ENCODE assay signal across 22 cellular contexts in genomic region chr3:126126292-126126691, GRCh38. TPM values are rescaled to one million over a fixed set of nuclear protein-coding genes. Genes with fewer than 3 reads are reported as not detected.
DNase-seq lines count a peak whose midpoint lies in the region; ATAC-seq and TF ChIP-seq lines count a peak whose summit lies in the region.
"Had no signal": no experiment of that assay in that cellular context is flagged by ENCODE, and none has a peak within 500 bp of the region (broad histone marks: within the 10 kb centered on the region; RNA-seq: fewer than 3 reads in every experiment).

No MANE protein-coding gene starts in this region.

- H3K27ac Mint-ChIP-seq in CD14-positive monocyte, result peak overlapping the region in 1 of 7 donors; percentile 11
- H3K27ac Mint-ChIP-seq in H9, result peak overlapping the region in 2 of 3 experiments; percentile 69 to 77; a peak in 1 of 7 replicates
- H3K27ac Mint-ChIP-seq: activated T-helper 1 cell treated with anti-CD3 and anti-CD28 coated beads, Interleukin-12 subunit alpha, Interleukin-12 subunit beta, Interleukin-2, Interleukin-4 antibody, amounts not matched to agents 30 ng/mL and 10 ng/mL and 1 ng/mL, durations not matched to agents 14 hours and 24 hours and 36 hours had no signal

- no peak overlapping the region for H3K4me2 ChIP-seq in H9 (ENCODE audit: insufficient read depth, insufficient read length, low read length)

- H2BK20ac ChIP-seq in H9 (ENCODE audit: low read depth, low read length, poor library complexity, severe bottlenecking), result no peak overlapping the region

- H3K4ac ChIP-seq in H9 (ENCODE audit: low read depth, low read length), result no peak overlapping the region

- H4K5ac ChIP-seq in H9 (ENCODE audit: insufficient read length, low read depth, low read length), result no peak overlapping the region

- H3K27me3 Mint-ChIP-seq in CD14-positive monocyte (ENCODE audit: low read depth in 3 of 3), result peaks cover 2 to 10% (median 5%) of the 10 kb centered on the region in 3 donors
- H3K27me3 Mint-ChIP-seq in H9 (ENCODE audit: low read depth), result no peaks in the 10 kb centered on the region; the same call in 1 of the 2 replicates

- no peak overlapping the region for H3K23ac ChIP-seq in H9 (ENCODE audit: insufficient read length, low read depth, low read length)

- H2AFZ ChIP-seq in H9 (ENCODE audit: low read length), result no peak overlapping the region
- H2AFZ ChIP-seq: parathyroid adenoma had no signal

- H2BK120ac ChIP-seq in H9 (ENCODE audit: low read depth, low read length, poor library complexity, severe bottlenecking), result no peak overlapping the region

- H3K18ac ChIP-seq in H9 (ENCODE audit: insufficient read length, low read depth, low read length), result no peak overlapping the region

- H3K36me3 Mint-ChIP-seq in CD14-positive monocyte (no peaks in the 10 kb centered on the region), H9 (ENCODE audit: insufficient read depth in 1 of 3, low read depth in 3 of 3) (no peaks in the 10 kb centered on the region)

- no peak overlapping the region for H2BK15ac ChIP-seq in H9 (ENCODE audit: low read depth, low read length)

- H3K79me2 ChIP-seq in H9 (ENCODE audit: insufficient read depth, low read length), result no peaks in the 10 kb centered on the region
- H3K79me2 ChIP-seq: parathyroid adenoma had no signal

- no peak for ATAC-seq in left ventricle myocardium superior
- ATAC-seq: PC-3 had no signal

- no peaks in the 10 kb centered on the region for H3K79me1 ChIP-seq in H9 (ENCODE audit: insufficient read depth, low read depth, low read length, poor library complexity, severe bottlenecking)

- no peak overlapping the region for H4K8ac ChIP-seq in H9 (replicated peaks; ENCODE audit: insufficient read length, low read depth, low read length)

- H3K4me1 Mint-ChIP-seq in CD14-positive monocyte (peaks cover 10% of the 10 kb centered on the region), H9 (peaks cover 15 to 37% of the 10 kb centered on the region in 2 experiments)
- H3K4me1 Mint-ChIP-seq: central memory CD8-positive, alpha-beta T cell had no signal

- H4K20me1 ChIP-seq in H9 (ENCODE audit: control insufficient read depth, insufficient read depth, insufficient read length), result no peaks in the 10 kb centered on the region

- DNase-seq in CD14-positive monocyte (ENCODE audit: low spot score), result peak; percentile 34
- DNase-seq in H9, result peak; percentile 19
- peak; percentile 11 for DNase-seq in left ventricle myocardium superior
- peak in 7 of 10 donors; percentile 1 to 72 (median 10) for DNase-seq in posterior cingulate gyrus
- DNase-seq in T-helper 2 cell, result no peak
- DNase-seq in dedifferentiated amniotic fluid mesenchymal stem cell (ENCODE audit: extremely low spot score), result no peak
- no peak for DNase-seq in SIG-M5 (lab: John Stamatoyannopoulos, UW)
- DNase-seq in foreskin melanocyte, result no peak
- DNase-seq: AML-193; amniotic stem cell; H7; hypothalamus; kidney glomerular epithelial cell; NCI-H1417; NCI-H2171 treated with DMSO at 0.1 percent for 48 hours; PC-3; small intestine; stimulated activated CD4-positive, alpha-beta T cell treated with anti-CD3 and anti-CD28 coated beads, Interleukin-4, amount 100 ng/mL, for 24 hours; T1000 had no signal

- H3K9me3 Mint-ChIP-seq in CD14-positive monocyte (peaks cover 0 to 2% (median 0%) of the 10 kb centered on the region in 7 donors), H9 (no peaks in the 10 kb centered on the region)
- H3K9me3 Mint-ChIP-seq: activated T-helper 1 cell treated with anti-CD3 and anti-CD28 coated beads, Interleukin-12 subunit alpha, Interleukin-12 subunit beta, Interleukin-2, Interleukin-4 antibody, amounts not matched to agents 30 ng/mL and 10 ng/mL and 1 ng/mL, durations not matched to agents 14 hours and 24 hours and 36 hours; central memory CD8-positive, alpha-beta T cell had no signal

- no peaks in the 10 kb centered on the region for H3K9me3 ChIP-seq in H9 (ENCODE audit: control insufficient read depth, low read depth, low read length)

- no peak overlapping the region for H4K91ac ChIP-seq in H9 (ENCODE audit: insufficient read length, low read depth, low read length)

- WGBS in H9 (ENCODE audit: extremely low coverage, insufficient read length, low lambda C conversion rate), result no CpG with 5 or more reads among the region's 13 CpGs

- intact Hi-C loops in CD14-positive monocyte (cut with micrococcal nuclease) (no loop called here), left ventricle myocardium superior (cut with micrococcal nuclease) (no loop called here), posterior cingulate gyrus (cut with DNase I) (no loop called here)

- no peaks in the 10 kb centered on the region for H3K27me3 ChIP-seq in H9 (ENCODE audit: insufficient read depth, low read length)

- H3K9ac ChIP-seq in H9 (ENCODE audit: extremely low read depth, insufficient read length, low read length), result no peak overlapping the region
- H3K9ac ChIP-seq: parathyroid adenoma had no signal

- no peak overlapping the region for H3K56ac ChIP-seq in H9 (ENCODE audit: insufficient read length, low read depth, low read length)

- H3K23me2 ChIP-seq in H9 (ENCODE audit: insufficient read length, low read depth, low read length, poor library complexity, severe bottlenecking), result no peaks in the 10 kb centered on the region

- no peak overlapping the region for H2BK5ac ChIP-seq in H9 (ENCODE audit: insufficient read length, low read length)

- no peak overlapping the region for H3K27ac ChIP-seq in H9 (ENCODE audit: insufficient read length, low read depth, low read length)
- H3K27ac ChIP-seq: parathyroid adenoma had no signal

- H3T11ph ChIP-seq in H9 (ENCODE audit: low read length), result no peak overlapping the region

- no peaks in the 10 kb centered on the region for H3K4me1 ChIP-seq in H9 (ENCODE audit: insufficient read depth, low read length)
- H3K4me1 ChIP-seq: parathyroid adenoma had no signal

- TF ChIP-seq CTCF in CD14-positive monocyte (IDR thresholded peaks at IDR 0.05) (no peak), H9 (conservative IDR thresholded peaks at IDR 0.05) (no peak)

- H2BK12ac ChIP-seq in H9 (ENCODE audit: insufficient read length, low read depth, low read length), result no peak overlapping the region

- H3K4me3 Mint-ChIP-seq in CD14-positive monocyte (no peak overlapping the region), H9 (no peak overlapping the region)
- H3K4me3 Mint-ChIP-seq: activated T-helper 1 cell treated with anti-CD3 and anti-CD28 coated beads, Interleukin-12 subunit alpha, Interleukin-12 subunit beta, Interleukin-2, Interleukin-4 antibody, amounts not matched to agents 30 ng/mL and 10 ng/mL and 1 ng/mL, durations not matched to agents 14 hours and 24 hours and 36 hours; central memory CD8-positive, alpha-beta T cell had no signal

- no peak overlapping the region for H2AK5ac ChIP-seq in H9 (ENCODE audit: insufficient read length, low read length)

- H3K14ac ChIP-seq in H9 (ENCODE audit: insufficient read depth, low read length), result no peak overlapping the region

RNA-seq across cellular contexts. Expression of gene SLC41A3, which starts 42.4 kb away (rescaled TPM):
- 10 to 100 TPM in 1 of 2 donors, 1 to 10 TPM in 1; 2.8 to 13.6 TPM for polyA plus RNA-seq in CD14-positive monocyte
- total RNA-seq in H9 (2021) (35.5 and 37.3 TPM in 2 replicates), left ventricle myocardium superior (35.4 TPM)

RNA-seq across cellular contexts. Expression of gene ALDH1L1, which starts 54.1 kb away (rescaled TPM):
- not detected for polyA plus RNA-seq in CD14-positive monocyte
- 0.68 and 0.90 TPM in 2 replicates for total RNA-seq in H9 (2021)
- 16.6 TPM for total RNA-seq in left ventricle myocardium superior
- total RNA-seq: activated T-helper 1 cell treated with anti-CD3 and anti-CD28 coated beads, Interleukin-12 subunit alpha, Interleukin-12 subunit beta, Interleukin-2, Interleukin-4 antibody, amounts not matched to agents 30 ng/mL and 10 ng/mL and 1 ng/mL, durations not matched to agents 14 hours and 24 hours and 36 hours; PC-3 had no signal

Comparison
In these comparisons a context has a peak if more than half of its experiments do, and no peak if none do; other contexts are left out.
1. DNase-seq: peak in CD14-positive monocyte (single experiment), H9 (single experiment), left ventricle myocardium superior (single experiment) and posterior cingulate gyrus (7 of 10); none in T-helper 2 cell (0 of 5), dedifferentiated amniotic fluid mesenchymal stem cell (single experiment), SIG-M5 (single experiment) and foreskin melanocyte (single experiment).